ENCODE assay signal across 21 cellular contexts in genomic region chr2:7570247-7570646, GRCh38.
DNase-seq lines count a peak whose midpoint lies in the region; ATAC-seq lines count a peak whose summit lies in the region.
"Had no signal": no experiment of that assay in that cellular context is flagged by ENCODE, and none has a peak within 500 bp of the region (broad histone marks: within the 10 kb centered on the region; RNA-seq: fewer than 3 reads in every experiment).

No MANE protein-coding gene starts in this region.

- H3K4me3 Mint-ChIP-seq in activated CD4-positive, alpha-beta T cell treated with anti-CD3 and anti-CD28 coated beads for 36 hours, result no peak overlapping the region
- peak overlapping the region; percentile 22 for H3K4me3 Mint-ChIP-seq in activated naive CD8-positive, alpha-beta T cell
- H3K4me3 Mint-ChIP-seq in activated naive CD8-positive, alpha-beta T cell treated with anti-CD3 and anti-CD28 coated beads, Interleukin-2, amount 50 U/mL, for 24 hours, result no peak overlapping the region
- H3K4me3 Mint-ChIP-seq: CD14-positive monocyte had no signal

- no peaks in the 10 kb centered on the region for H3K27me3 Mint-ChIP-seq in activated CD4-positive, alpha-beta T cell treated with anti-CD3 and anti-CD28 coated beads for 36 hours
- H3K27me3 Mint-ChIP-seq in activated naive CD8-positive, alpha-beta T cell, result no peaks in the 10 kb centered on the region
- no peaks in the 10 kb centered on the region for H3K27me3 Mint-ChIP-seq in activated naive CD8-positive, alpha-beta T cell treated with anti-CD3 and anti-CD28 coated beads, Interleukin-2, amount 50 U/mL, for 24 hours

- H3K4me1 Mint-ChIP-seq in activated CD4-positive, alpha-beta T cell treated with anti-CD3 and anti-CD28 coated beads for 36 hours, result peaks cover 63% of the 10 kb centered on the region
- H3K4me1 Mint-ChIP-seq in activated naive CD8-positive, alpha-beta T cell (ENCODE audit: low read depth), result peaks cover 80% of the 10 kb centered on the region
- peaks cover 71% of the 10 kb centered on the region for H3K4me1 Mint-ChIP-seq in activated naive CD8-positive, alpha-beta T cell treated with anti-CD3 and anti-CD28 coated beads, Interleukin-2, amount 50 U/mL, for 24 hours
- H3K4me1 Mint-ChIP-seq: CD14-positive monocyte had no signal

- peak overlapping the region; percentile 73 for H3K27ac Mint-ChIP-seq in activated CD4-positive, alpha-beta T cell treated with anti-CD3 and anti-CD28 coated beads for 36 hours
- peak overlapping the region; percentile 88 for H3K27ac Mint-ChIP-seq in activated naive CD8-positive, alpha-beta T cell
- no peak overlapping the region for H3K27ac Mint-ChIP-seq in activated naive CD8-positive, alpha-beta T cell treated with anti-CD3 and anti-CD28 coated beads, Interleukin-2, amount 50 U/mL, for 24 hours
- H3K27ac Mint-ChIP-seq: CD14-positive monocyte had no signal

- H3K9me3 Mint-ChIP-seq in activated CD4-positive, alpha-beta T cell treated with anti-CD3 and anti-CD28 coated beads for 36 hours (ENCODE audit: low read depth), result peaks cover 12% of the 10 kb centered on the region
- peaks cover 4% of the 10 kb centered on the region for H3K9me3 Mint-ChIP-seq in activated naive CD8-positive, alpha-beta T cell (ENCODE audit: low read depth)
- peaks cover 14% of the 10 kb centered on the region for H3K9me3 Mint-ChIP-seq in activated naive CD8-positive, alpha-beta T cell treated with anti-CD3 and anti-CD28 coated beads, Interleukin-2, amount 50 U/mL, for 24 hours

- intact Hi-C loops in activated CD4-positive, alpha-beta T cell treated with anti-CD3 and anti-CD28 coated beads for 36 hours (cut with DNase I, micrococcal nuclease), result loop anchor here in 1 of 2 experiments (10.0 kb wide), 1 partner anchor 365 kb away; no protein-coding TSS in a partner anchor
- intact Hi-C loops in sciatic nerve (cut with DNase I), result no loop called here

- POLR2A ChIA-PET in activated CD4-positive, alpha-beta T cell treated with anti-CD3 and anti-CD28 coated beads for 36 hours (lab: Charles Lee), result interaction anchor here (0.6 kb wide), 1 partner anchor 597 kb away, joined by 3 read pairs; no protein-coding TSS in a partner anchor

- CTCF ChIA-PET in activated CD4-positive, alpha-beta T cell treated with anti-CD3 and anti-CD28 coated beads for 36 hours (lab: Charles Lee), result interaction anchor here (0.6 kb wide), 1 partner anchor 246 kb away, joined by 3 read pairs; no protein-coding TSS in a partner anchor

- peaks cover 33% of the 10 kb centered on the region for H3K36me3 Mint-ChIP-seq in activated CD4-positive, alpha-beta T cell treated with anti-CD3 and anti-CD28 coated beads for 36 hours (ENCODE audit: low read depth)
- H3K36me3 Mint-ChIP-seq in activated naive CD8-positive, alpha-beta T cell, result peaks cover 20% of the 10 kb centered on the region
- H3K36me3 Mint-ChIP-seq in activated naive CD8-positive, alpha-beta T cell treated with anti-CD3 and anti-CD28 coated beads, Interleukin-2, amount 50 U/mL, for 24 hours (ENCODE audit: low read depth), result peaks cover 20% of the 10 kb centered on the region
- H3K36me3 Mint-ChIP-seq: CD14-positive monocyte had no signal

- ATAC-seq in activated CD4-positive, alpha-beta T cell treated with anti-CD3 and anti-CD28 coated beads for 36 hours, result no peak
- no peak for ATAC-seq in activated naive CD8-positive, alpha-beta T cell treated with anti-CD3 and anti-CD28 coated beads, Interleukin-2, amount 50 U/mL, for 24 hours
- ATAC-seq in sciatic nerve (peak; percentile 76), GM19397 (IDR thresholded peaks at IDR 0.05; ENCODE audit: unreplicated experiment) (no peak)

- DNase-seq in activated CD4-positive, alpha-beta T cell treated with anti-CD3 and anti-CD28 coated beads for 36 hours, result no peak
- no peak for DNase-seq in activated CD4-positive, alpha-beta T cell treated with anti-CD3 and anti-CD28 coated beads, Interleukin-2, amount 50 U/mL, for 48 hours
- no peak for DNase-seq in activated naive CD8-positive, alpha-beta T cell treated with anti-CD3 and anti-CD28 coated beads, Interleukin-2, amount 50 U/mL, for 24 hours
- peak; percentile 5 for DNase-seq in NCI-H2227 treated with DMSO at 0.1 percent for 48 hours (lab: John Stamatoyannopoulos, UW)
- no peak for DNase-seq in sciatic nerve (ENCODE audit: low spot score)
- DNase-seq in NAMALWA (ENCODE audit: low spot score), result no peak
- DNase-seq: COR-L47, DMS79, H7, MG63, NCI-H1048, NCI-H1417 treated with DMSO at 0.1 percent for 48 hours, NCI-H2029, NCI-H2171, NCI-H446 treated with DMSO at 0.1 percent for 48 hours, NCI-H526 treated with DMSO at 0.1 percent for 48 hours, OCI-M1, SJCRH30 had no signal
